ENCODE assay signal across 8 cellular contexts in genomic region chr4:81471361-81472248, GRCh38. TPM values are rescaled to one million over a fixed set of nuclear protein-coding genes. Genes with fewer than 3 reads are reported as not detected.
DNase-seq lines count a peak whose midpoint lies in the region; ATAC-seq and TF ChIP-seq lines count a peak whose summit lies in the region.

Gene RASGEF1B (minus strand): TSS chr4:81471907. CDS start chr4:81459508, 12,399 bp downstream.

- H3K4me1 Mint-ChIP-seq in naive thymus-derived CD4-positive, alpha-beta T cell, result peaks cover 31 to 52% (median 40%) of the 10 kb centered on the region in 7 donors
- peaks cover 46% of the 10 kb centered on the region for H3K4me1 Mint-ChIP-seq in stimulated activated memory B cell treated with anti-CD40 and anti-IgM and Interleukin-4, amounts not matched to agents 10 μg/mL and 1 μg/mL and 100 μg/mL, for 72 hours

- intact Hi-C loops in naive thymus-derived CD4-positive, alpha-beta T cell (cut with micrococcal nuclease), result loop anchor here (1.0 to 10.0 kb wide), 17 partner anchors 21 to 1983 kb away; partner anchors contain the start of genes ENOPH1 (in 2 of the 2), HNRNPD (in 2 of the 2), HNRNPDL (in 2 of the 2) and HELQ (in 1 of the 2)

- H3K4me1 ChIP-seq in Karpas-422 (ENCODE audit: low read length), result peaks cover 27% of the 10 kb centered on the region
- H3K4me1 ChIP-seq in naive thymus-derived CD4-positive, alpha-beta T cell (ENCODE audit: control insufficient read depth in 2 of 2, insufficient read depth in 2 of 2, low read length in 2 of 2), result peaks cover 13 to 18% of the 10 kb centered on the region in 2 donors

- TF ChIP-seq CTCF in fibroblast of mammary gland (conservative IDR thresholded peaks at IDR 0.05; ENCODE audit: control insufficient read depth, insufficient read depth, low read depth, low read length), result no peak

- peak; percentile 87 for ATAC-seq in GM21786 (IDR thresholded peaks at IDR 0.05; ENCODE audit: unreplicated experiment)
- peak; percentile 93 for ATAC-seq in naive thymus-derived CD4-positive, alpha-beta T cell
- ATAC-seq in stimulated activated memory B cell treated with anti-CD40 and anti-IgM and Interleukin-4, amounts not matched to agents 10 μg/mL and 1 μg/mL and 100 μg/mL, for 72 hours, result peak; percentile 95

- H3K36me3 Mint-ChIP-seq in naive thymus-derived CD4-positive, alpha-beta T cell, result peaks cover 0 to 5% (median 0%) of the 10 kb centered on the region in 5 donors
- H3K36me3 Mint-ChIP-seq in stimulated activated memory B cell treated with anti-CD40 and anti-IgM and Interleukin-4, amounts not matched to agents 10 μg/mL and 1 μg/mL and 100 μg/mL, for 72 hours, result no peaks in the 10 kb centered on the region

- POLR2A ChIA-PET in naive thymus-derived CD4-positive, alpha-beta T cell (lab: Charles Lee), result interaction anchor here (0.5 to 5.4 kb wide), 23 partner anchors 13 to 958 kb away, joined by 3 to 59 read pairs (median 4); partner anchors contain the start of gene HNRNPDL

- H3K9ac ChIP-seq in Karpas-422 (ENCODE audit: low read length), result peak within 1 kb of the TSS; percentile 63

- H3K27ac Mint-ChIP-seq in naive thymus-derived CD4-positive, alpha-beta T cell, result peak within 1 kb of the TSS; percentile 87 to 100 (median 98)
- peak within 1 kb of the TSS; percentile 87 for H3K27ac Mint-ChIP-seq in stimulated activated memory B cell treated with anti-CD40 and anti-IgM and Interleukin-4, amounts not matched to agents 10 μg/mL and 1 μg/mL and 100 μg/mL, for 72 hours

- H3K9me3 ChIP-seq in Karpas-422 (ENCODE audit: low read length), result no peaks in the 10 kb centered on the region
- no peaks in the 10 kb centered on the region for H3K9me3 ChIP-seq in naive thymus-derived CD4-positive, alpha-beta T cell (ENCODE audit: control insufficient read depth in 2 of 3, low read length in 3 of 3)

- no peaks in the 10 kb centered on the region for H3K9me3 Mint-ChIP-seq in naive thymus-derived CD4-positive, alpha-beta T cell
- no peaks in the 10 kb centered on the region for H3K9me3 Mint-ChIP-seq in stimulated activated memory B cell treated with anti-CD40 and anti-IgM and Interleukin-4, amounts not matched to agents 10 μg/mL and 1 μg/mL and 100 μg/mL, for 72 hours

- no peaks in the 10 kb centered on the region for H3K79me2 ChIP-seq in Karpas-422 (ENCODE audit: low read length)

- peak within 1 kb of the TSS; percentile 73 for H3K27ac ChIP-seq in Karpas-422 (ENCODE audit: low read length)
- H3K27ac ChIP-seq in naive thymus-derived CD4-positive, alpha-beta T cell (ENCODE audit: low read depth, low read length), result peak within 1 kb of the TSS; percentile 96

- CTCF ChIA-PET in naive thymus-derived CD4-positive, alpha-beta T cell (lab: Charles Lee), result interaction anchor here (0.6 to 4.5 kb wide), 8 partner anchors 13 to 724 kb away, joined by 3 to 29 read pairs (median 4); no protein-coding TSS in a partner anchor

- H4K20me1 ChIP-seq in Karpas-422 (ENCODE audit: insufficient read depth, low read depth, low read length), result no peaks in the 10 kb centered on the region

- no peaks in the 10 kb centered on the region for H3K9me2 ChIP-seq in Karpas-422 (replicated peaks; ENCODE audit: insufficient read depth, low read length)

- H3K27me3 Mint-ChIP-seq in naive thymus-derived CD4-positive, alpha-beta T cell, result peaks cover 0 to 13% (median 0%) of the 10 kb centered on the region in 5 donors
- H3K27me3 Mint-ChIP-seq in stimulated activated memory B cell treated with anti-CD40 and anti-IgM and Interleukin-4, amounts not matched to agents 10 μg/mL and 1 μg/mL and 100 μg/mL, for 72 hours, result no peaks in the 10 kb centered on the region

- DNase-seq in DMS153 treated with DMSO at 0.1 percent for 48 hours (lab: John Stamatoyannopoulos, UW; ENCODE audit: unreplicated experiment), result peak; percentile 93
- DNase-seq in Karpas-422, result peak; percentile 88
- peak; percentile 48 for DNase-seq in RPMI7951 (ENCODE audit: low read depth)
- DNase-seq in activated T-helper 1 cell treated with anti-CD3 and anti-CD28 coated beads, Interleukin-2, amount 50 U/mL, for 16 hours (ENCODE audit: low read depth in 1 of 2, low spot score in 1 of 2), result peak; percentile 79 to 95
- DNase-seq in fibroblast of mammary gland (ENCODE audit: low read depth), result peak; percentile 57
- peak; percentile 95 to 98 (median 97) for DNase-seq in naive thymus-derived CD4-positive, alpha-beta T cell

- H3K36me3 ChIP-seq in Karpas-422 (ENCODE audit: insufficient read depth, low read length), result no peaks in the 10 kb centered on the region
- peaks cover 0 to 6% (median 0%) of the 10 kb centered on the region in 3 experiments for H3K36me3 ChIP-seq in naive thymus-derived CD4-positive, alpha-beta T cell (ENCODE audit: control insufficient read depth in 2 of 3, insufficient read depth in 3 of 3, low read length in 3 of 3)

- peak within 1 kb of the TSS; percentile 71 for H2AFZ ChIP-seq in Karpas-422 (ENCODE audit: low read length)

- H3K4me3 Mint-ChIP-seq in naive thymus-derived CD4-positive, alpha-beta T cell, result peak within 1 kb of the TSS; percentile 91 to 98 (median 95)
- H3K4me3 Mint-ChIP-seq in stimulated activated memory B cell treated with anti-CD40 and anti-IgM and Interleukin-4, amounts not matched to agents 10 μg/mL and 1 μg/mL and 100 μg/mL, for 72 hours, result peak within 1 kb of the TSS; percentile 84

- peak within 1 kb of the TSS; percentile 72 for H3K4me3 ChIP-seq in Karpas-422 (ENCODE audit: low read length)
- H3K4me3 ChIP-seq in fibroblast of mammary gland (ENCODE audit: control insufficient read depth, low read depth, low read length), result peak within 1 kb of the TSS; percentile 52
- peak within 1 kb of the TSS; percentile 96 for H3K4me3 ChIP-seq in naive thymus-derived CD4-positive, alpha-beta T cell (ENCODE audit: low read length)

- peak within 1 kb of the TSS; percentile 89 for H3K4me2 ChIP-seq in Karpas-422 (ENCODE audit: low read depth, low read length, poor library complexity, severe bottlenecking)

- H3K27me3 ChIP-seq in Karpas-422 (ENCODE audit: low read length), result no peaks in the 10 kb centered on the region
- no peaks in the 10 kb centered on the region for H3K27me3 ChIP-seq in naive thymus-derived CD4-positive, alpha-beta T cell (ENCODE audit: control insufficient read depth in 2 of 2, insufficient read depth in 2 of 2, low read length in 2 of 2)

RNA-seq across cellular contexts. Expression of gene RASGEF1B, which starts in this region (rescaled TPM):
- total RNA-seq in Karpas-422 (2014; rRNA removed; shearing (Covaris generic); ENCODE audit: low replicate concordance), result 1.2 and 1.6 TPM in 2 replicates
- not detected in 2 replicates for total RNA-seq in RPMI7951 (2014; rRNA removed; shearing (Covaris generic))
- 10 to 100 TPM in 4 of 5 experiments, 1 to 10 TPM in 1; 1.1 to 82.5 (median 11.5) TPM for total RNA-seq in naive thymus-derived CD4-positive, alpha-beta T cell
- 1 to 10 TPM; 5.2 to 8.1 TPM for polyA plus RNA-seq in naive thymus-derived CD4-positive, alpha-beta T cell

Comparison
In these comparisons a context has a peak if more than half of its experiments do, and no peak if none do; other contexts are left out.
1. Peak in every context shown above with its lines: DNase-seq, ATAC-seq, H3K4me3 ChIP-seq and H3K27ac ChIP-seq.
2. Peak in DNase-seq in RPMI7951; RNA of the gene not detected or under 1 TPM.